ENCODE assay signal across 11 cellular contexts in genomic region chr20:56631318-56631989, GRCh38. TPM values are rescaled to one million over a fixed set of nuclear protein-coding genes. Genes with fewer than 3 reads are reported as not detected.
DNase-seq lines count a peak whose midpoint lies in the region; ATAC-seq and TF ChIP-seq lines count a peak whose summit lies in the region.
"Had no signal": no experiment of that assay in that cellular context is flagged by ENCODE, and none has a peak within 500 bp of the region (broad histone marks: within the 10 kb centered on the region; RNA-seq: fewer than 3 reads in every experiment).

No MANE protein-coding gene starts in this region.

- H3K27me3 ChIP-seq in cardiac muscle cell (peaks cover 100% of the 10 kb centered on the region), right cardiac atrium (ENCODE audit: control insufficient read depth, insufficient read depth) (peaks cover 7% of the 10 kb centered on the region), ovary (no peaks in the 10 kb centered on the region)

- ATAC-seq in right cardiac atrium = no peak

- H3K9me3 ChIP-seq in cardiac muscle cell (ENCODE audit: low read depth) = no peaks in the 10 kb centered on the region
- H3K9me3 ChIP-seq in right cardiac atrium (ENCODE audit: control insufficient read depth, low read length) = no peaks in the 10 kb centered on the region
- no peaks in the 10 kb centered on the region for H3K9me3 ChIP-seq in ovary

- DNase-seq in cardiac muscle cell (ENCODE audit: low read depth in 1 of 2, low spot score in 1 of 2) (peak in 1 of 2 donors; percentile 34), right cardiac atrium (no peak), ecto neural progenitor cell (ENCODE audit: low spot score) (peak; percentile 67), lower leg skin (ENCODE audit: low spot score in 2 of 2) (no peak), ovary (no peak), NCI-H2171 (lab: John Stamatoyannopoulos, UW) (no peak), midbrain (lab: John Stamatoyannopoulos, UW) (no peak), NCI-H2029 treated with DMSO at 0.1 percent for 48 hours (lab: John Stamatoyannopoulos, UW) (no peak)
- DNase-seq: NCI-H2171 treated with DMSO at 0.1 percent for 48 hours; stimulated activated CD8-positive, alpha-beta memory T cell treated with anti-CD3 and anti-CD28 coated beads, Interleukin-4, amount 100 ng/mL, for 48 hours had no signal

- H3K36me3 ChIP-seq in cardiac muscle cell (no peaks in the 10 kb centered on the region), ovary (no peaks in the 10 kb centered on the region)

- TF ChIP-seq POLR2A in lower leg skin (IDR thresholded peaks at IDR 0.05) (no peak), ovary (IDR thresholded peaks at IDR 0.05) (no peak)

- intact Hi-C loops in right cardiac atrium (cut with DNase I) = no loop called here
- intact Hi-C loops in lower leg skin (cut with DNase I; ENCODE audit: low total_unique reads) = no loop called here
- intact Hi-C loops in ovary (cut with DNase I) = no loop called here

- peaks cover 16% of the 10 kb centered on the region for H3K4me1 ChIP-seq in cardiac muscle cell (ENCODE audit: low read depth)
- no peaks in the 10 kb centered on the region for H3K4me1 ChIP-seq in right cardiac atrium (ENCODE audit: control insufficient read depth, insufficient read depth, low read length)
- H3K4me1 ChIP-seq in ovary (ENCODE audit: insufficient read depth) = peaks cover 7% of the 10 kb centered on the region

- 11% methylated on average over 48 of the region's 48 CpGs for WGBS in right cardiac atrium
- 34 to 48% methylated on average over 26 to 34 of the region's 48 CpGs for WGBS in lower leg skin, 2 donors
- 7 to 14% (median 9%) methylated on average over 31 to 48 of the region's 48 CpGs for WGBS in ovary, 3 donors

- TF ChIP-seq CTCF in cardiac muscle cell (IDR thresholded peaks at IDR 0.05; ENCODE audit: low read depth, low read length) (no peak), lower leg skin (IDR thresholded peaks at IDR 0.05) (no peak), ovary (IDR thresholded peaks at IDR 0.05) (no peak)

- H3K27ac ChIP-seq in cardiac muscle cell = no peak overlapping the region
- H3K27ac ChIP-seq in right cardiac atrium (ENCODE audit: low read length) = no peak overlapping the region
- no peak overlapping the region for H3K27ac ChIP-seq in ovary
- H3K27ac ChIP-seq: KMS-11 had no signal

- peak overlapping the region; percentile 35 for H3K4me3 ChIP-seq in cardiac muscle cell
- no peak overlapping the region for H3K4me3 ChIP-seq in right cardiac atrium (ENCODE audit: low read length)
- peak overlapping the region; percentile 73 for H3K4me3 ChIP-seq in lower leg skin (ENCODE audit: low read depth, poor library complexity, severe bottlenecking)
- no peak overlapping the region for H3K4me3 ChIP-seq in ovary

- TF ChIP-seq EP300 in ovary (IDR thresholded peaks at IDR 0.05) = no peak

RNA-seq across cellular contexts. Expression of gene TFAP2C, which starts 2.3 kb away (rescaled TPM):
- 0.21 and 0.46 TPM in 2 replicates for total RNA-seq in cardiac muscle cell
- polyA plus RNA-seq in cardiac muscle cell = not detected in 2 replicates
- under 1 TPM; 0.17 to 0.39 (median 0.26) TPM for total RNA-seq in right cardiac atrium
- polyA plus RNA-seq in right cardiac atrium = 0.14 TPM
- total RNA-seq in lower leg skin = 100 to 1,000 TPM in 1 of 4 donors, 10 to 100 TPM in 3; 59.6 to 110 (median 79.8) TPM
- total RNA-seq in ovary = 1 to 10 TPM in 4 of 7 donors, under 1 TPM in 3; 0.23 to 7.7 (median 1.1) TPM
- polyA plus RNA-seq in ovary = under 1 TPM; 0.18 TPM

Comparison
In these comparisons a context has a peak if more than half of its experiments do, and no peak if none do; other contexts are left out.
1. H3K4me3 ChIP-seq: peak in cardiac muscle cell (single experiment) and lower leg skin (single experiment); none in right cardiac atrium (single experiment) and ovary (single experiment).
2. RNA of gene TFAP2C, which starts 2.3 kb away (total RNA-seq): 59.6 to 110 TPM in lower leg skin; 0.23 to 7.7 TPM in ovary, 0.17 to 0.39 TPM in right cardiac atrium and 0.21 to 0.46 TPM in cardiac muscle cell; every median in the first group is over 4 times any median in the second.